Comparison of ENCODE assay signal across 1 cellular context in genomic region chr3:152333928-152334327, GRCh38.
TF ChIP-seq lines count a peak whose summit lies in the region.

No MANE protein-coding gene starts in this region.

TF ChIP-seq in SK-N-SH treated with all-trans-retinoic acid at 6 μM for 48 hours, 23 proteins besides CTCF, POLR2A, EP300 and RAD21 (continued from another document):
- TF ChIP-seq ZNF70 (CRISPR knock-in tag; IDR thresholded peaks at IDR 0.05) (no peak), ESRRG (CRISPR knock-in tag; IDR thresholded peaks at IDR 0.05) (no peak), ZFP3 (CRISPR knock-in tag; IDR thresholded peaks at IDR 0.05) (no peak), CSDC2 (CRISPR knock-in tag; IDR thresholded peaks at IDR 0.05) (no peak), RARB (CRISPR knock-in tag; IDR thresholded peaks at IDR 0.05) (no peak), GLIS3 (CRISPR knock-in tag; IDR thresholded peaks at IDR 0.05) (no peak), OSR1 (CRISPR knock-in tag; IDR thresholded peaks at IDR 0.05) (no peak), ISL1 (CRISPR knock-in tag; IDR thresholded peaks at IDR 0.05) (no peak), ZNF8 (CRISPR knock-in tag; IDR thresholded peaks at IDR 0.05) (no peak), PPARA (CRISPR knock-in tag; IDR thresholded peaks at IDR 0.05; ENCODE audit: borderline replicate concordance) (no peak), ZC3H10 (CRISPR knock-in tag; IDR thresholded peaks at IDR 0.05) (no peak), ARNTL (CRISPR knock-in tag; IDR thresholded peaks at IDR 0.05; ENCODE audit: borderline replicate concordance, low read depth) (no peak), PATZ1 (CRISPR knock-in tag; IDR thresholded peaks at IDR 0.05; ENCODE audit: borderline replicate concordance) (no peak), ZNF565 (CRISPR knock-in tag; conservative IDR thresholded peaks at IDR 0.05; ENCODE audit: low read depth) (no peak)
- TF ChIP-seq, protein P1, sequence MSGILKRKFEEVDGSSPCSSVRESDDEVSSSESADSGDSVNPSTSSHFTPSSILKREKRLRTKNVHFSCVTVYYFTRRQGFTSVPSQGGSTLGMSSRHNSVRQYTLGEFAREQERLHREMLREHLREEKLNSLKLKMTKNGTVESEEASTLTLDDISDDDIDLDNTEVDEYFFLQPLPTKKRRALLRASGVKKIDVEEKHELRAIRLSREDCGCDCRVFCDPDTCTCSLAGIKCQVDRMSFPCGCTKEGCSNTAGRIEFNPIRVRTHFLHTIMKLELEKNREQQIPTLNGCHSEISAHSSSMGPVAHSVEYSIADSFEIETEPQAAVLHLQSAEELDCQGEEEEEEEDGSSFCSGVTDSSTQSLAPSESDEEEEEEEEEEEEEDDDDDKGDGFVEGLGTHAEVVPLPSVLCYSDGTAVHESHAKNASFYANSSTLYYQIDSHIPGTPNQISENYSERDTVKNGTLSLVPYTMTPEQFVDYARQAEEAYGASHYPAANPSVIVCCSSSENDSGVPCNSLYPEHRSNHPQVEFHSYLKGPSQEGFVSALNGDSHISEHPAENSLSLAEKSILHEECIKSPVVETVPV (CRISPR knock-in tag; IDR thresholded peaks at IDR 0.05) = no peak
- TF ChIP-seq, protein P2, sequence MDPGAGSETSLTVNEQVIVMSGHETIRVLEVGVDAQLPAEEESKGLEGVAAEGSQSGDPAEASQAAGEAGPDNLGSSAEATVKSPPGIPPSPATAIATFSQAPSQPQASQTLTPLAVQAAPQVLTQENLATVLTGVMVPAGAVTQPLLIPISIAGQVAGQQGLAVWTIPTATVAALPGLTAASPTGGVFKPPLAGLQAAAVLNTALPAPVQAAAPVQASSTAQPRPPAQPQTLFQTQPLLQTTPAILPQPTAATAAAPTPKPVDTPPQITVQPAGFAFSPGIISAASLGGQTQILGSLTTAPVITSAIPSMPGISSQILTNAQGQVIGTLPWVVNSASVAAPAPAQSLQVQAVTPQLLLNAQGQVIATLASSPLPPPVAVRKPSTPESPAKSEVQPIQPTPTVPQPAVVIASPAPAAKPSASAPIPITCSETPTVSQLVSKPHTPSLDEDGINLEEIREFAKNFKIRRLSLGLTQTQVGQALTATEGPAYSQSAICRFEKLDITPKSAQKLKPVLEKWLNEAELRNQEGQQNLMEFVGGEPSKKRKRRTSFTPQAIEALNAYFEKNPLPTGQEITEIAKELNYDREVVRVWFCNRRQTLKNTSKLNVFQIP (CRISPR knock-in tag; IDR thresholded peaks at IDR 0.05; ENCODE audit: borderline replicate concordance, low read depth) = no peak
TF ChIP-seq in SK-N-SH treated with all-trans-retinoic acid at 6 μM for 48 hours: peak in this region for 0.
